ENCODE assay signal across 17 cellular contexts in the genomic region with DNA sequence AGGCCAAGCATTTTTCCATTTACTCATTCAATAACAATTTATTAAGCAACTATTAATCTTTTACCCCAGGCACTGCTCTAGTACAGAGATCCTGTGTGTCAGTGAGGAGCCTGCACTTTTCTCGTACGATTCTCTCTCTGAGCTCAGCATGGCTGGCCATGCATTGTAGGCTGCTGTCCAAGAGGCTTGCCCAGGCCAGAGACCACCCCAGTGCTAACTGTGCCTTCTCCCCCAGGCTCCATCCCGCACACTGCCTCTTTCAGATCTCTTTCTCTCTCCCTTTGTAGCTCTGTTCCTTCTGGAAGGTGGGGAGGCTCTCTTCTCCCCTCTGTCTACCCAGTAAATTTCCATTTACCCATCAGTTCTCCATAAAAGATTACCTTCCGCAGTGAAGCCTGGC.
"Had no signal": no experiment of that assay in that cellular context is flagged by ENCODE, and none has a peak within 500 bp of the region (broad histone marks: within the 10 kb centered on the region; RNA-seq: fewer than 3 reads in every experiment).

No MANE protein-coding gene starts in this region.

- H3K36me3 Mint-ChIP-seq: mesothelial cell of epicardium had no signal

- DNase-seq: activated CD4-positive, alpha-beta T cell treated with anti-CD3 and anti-CD28 coated beads, Interleukin-2, amount 50 U/mL, for 48 hours; activated gamma-delta T cell; activated T-cell treated with anti-CD3 and anti-CD28 coated beads, Interleukin-2, amount 50 U/mL, for 48 hours; dermis blood vessel endothelial cell; effector memory CD8-positive, alpha-beta T cell; gastrocnemius medialis; heart left ventricle; left colon; retina; stimulated activated naive CD4-positive, alpha-beta T cell; transverse colon had no signal

- H3K4me3 Mint-ChIP-seq: effector memory CD8-positive, alpha-beta T cell; mesothelial cell of epicardium had no signal

- H3K4me3 ChIP-seq: ascending aorta, breast epithelium, gastrocnemius medialis, heart left ventricle, lung, SJSA1, transverse colon had no signal

- H3K9me3 Mint-ChIP-seq: effector memory CD8-positive, alpha-beta T cell; mesothelial cell of epicardium had no signal

- H3K4me1 ChIP-seq: ascending aorta, breast epithelium, gastrocnemius medialis, SJSA1, transverse colon had no signal

- H3K27me3 Mint-ChIP-seq: effector memory CD8-positive, alpha-beta T cell had no signal

- H3K27ac Mint-ChIP-seq: effector memory CD8-positive, alpha-beta T cell; mesothelial cell of epicardium had no signal

- ATAC-seq: effector memory CD8-positive, alpha-beta T cell; gastrocnemius medialis; heart left ventricle; left colon had no signal

- H3K36me3 ChIP-seq: ascending aorta, breast epithelium, gastrocnemius medialis, heart left ventricle, SJSA1, transverse colon had no signal

- H3K27ac ChIP-seq: ascending aorta, breast epithelium, epithelial cell of prostate, gastrocnemius medialis, heart left ventricle, SJSA1, transverse colon had no signal

- H3K9me3 ChIP-seq: ascending aorta, breast epithelium, gastrocnemius medialis, heart left ventricle, SJSA1, transverse colon had no signal

- H3K27me3 ChIP-seq: ascending aorta, breast epithelium, gastrocnemius medialis, SJSA1, transverse colon had no signal
